Comparison of ENCODE assay signal across 15 cellular contexts in genomic region chr12:6954754-6955461, GRCh38. TPM values are rescaled to one million over a fixed set of nuclear protein-coding genes. Genes with fewer than 3 reads are reported as not detected.
DNase-seq lines count a peak whose midpoint lies in the region; ATAC-seq, FAIRE-seq and TF ChIP-seq lines count a peak whose summit lies in the region.
"Had no signal": no experiment of that assay in that cellular context is flagged by ENCODE, and none has a peak within 500 bp of the region (broad histone marks: within the 10 kb centered on the region; RNA-seq: fewer than 3 reads in every experiment).

No MANE protein-coding gene starts in this region.

- H4K20me1 ChIP-seq in H1 (replicated peaks in 1 of 2; ENCODE audit: control insufficient read depth in 1 of 2, insufficient read depth in 2 of 2, low read length in 2 of 2): no peaks in the 10 kb centered on the region

- no peaks in the 10 kb centered on the region for H3K23me2 ChIP-seq in H1 (ENCODE audit: low read depth, low read length)

- peak overlapping the region; percentile 98 for H3K4me3 Mint-ChIP-seq in T-helper 2 cell treated with Interferon-gamma antibody and Interleukin-4, amounts not matched to agents 5 μg/mL and 100 μg/mL, for 36 hours

- no peaks in the 10 kb centered on the region for H3K27me3 Mint-ChIP-seq in T-helper 2 cell treated with Interferon-gamma antibody and Interleukin-4, amounts not matched to agents 5 μg/mL and 100 μg/mL, for 36 hours (ENCODE audit: low read depth)

- H3K27me3 ChIP-seq in NT2/D1 (ENCODE audit: insufficient read depth, insufficient read length) (no peaks in the 10 kb centered on the region), H1 (replicated peaks in 1 of 4; ENCODE audit: control insufficient read depth in 3 of 4, extremely low read depth in 1 of 4, insufficient read depth in 3 of 4, low read length in 3 of 4) (no peaks in the 10 kb centered on the region), esophagus squamous epithelium (no peaks in the 10 kb centered on the region)
- H3K27me3 ChIP-seq: hepatocyte had no signal

- H3K79me2 ChIP-seq in H1 (ENCODE audit: control insufficient read depth in 1 of 2, insufficient read depth in 2 of 2, low read length in 2 of 2): no peaks in the 10 kb centered on the region
- H3K79me2 ChIP-seq: hepatocyte had no signal

- H2BK20ac ChIP-seq in H1 (ENCODE audit: low read length): no peak overlapping the region

- H3K4me1 ChIP-seq in NT2/D1 (ENCODE audit: insufficient read depth, insufficient read length) (peaks cover 39% of the 10 kb centered on the region), H1 (replicated peaks in 1 of 4; ENCODE audit: control insufficient read depth in 3 of 4, insufficient read depth in 4 of 4, low read length in 3 of 4) (peaks cover 0 to 14% (median 6%) of the 10 kb centered on the region in 4 experiments; a peak in 4 of 7 replicates), esophagus squamous epithelium (peaks cover 16 to 77% (median 35%) of the 10 kb centered on the region in 3 donors)

- TF ChIP-seq RAD21 in H1 (IDR thresholded peaks at IDR 0.05 in 1 of 2, conservative IDR thresholded peaks at IDR 0.05 in 1 of 2; ENCODE audit: low read depth in 2 of 2, low read length in 2 of 2): no peak

- H3K4me2 ChIP-seq in H1 (ENCODE audit: insufficient read depth in 1 of 2, low read depth in 2 of 2, low read length in 2 of 2): no peak overlapping the region
- H3K4me2 ChIP-seq: hepatocyte had no signal

- no peak for TF ChIP-seq POLR2A in H1 (IDR thresholded peaks at IDR 0.05; ENCODE audit: control extremely low read depth in 1 of 2, low read depth in 2 of 2, low read length in 2 of 2)
- TF ChIP-seq POLR2A in esophagus squamous epithelium (IDR thresholded peaks at IDR 0.05): no peak

- no peak overlapping the region; the same call in 1 of the 2 replicates for H2BK15ac ChIP-seq in H1 (ENCODE audit: low read length)

- H3K36me3 Mint-ChIP-seq in T-helper 2 cell treated with Interferon-gamma antibody and Interleukin-4, amounts not matched to agents 5 μg/mL and 100 μg/mL, for 36 hours (ENCODE audit: low read depth): peaks cover 76% of the 10 kb centered on the region

- H4K5ac ChIP-seq in H1 (ENCODE audit: insufficient read length, low read depth, low read length): no peak overlapping the region

- no peak overlapping the region for H3K18ac ChIP-seq in H1 (ENCODE audit: extremely low read depth, low read length)

- no peak overlapping the region for H4K8ac ChIP-seq in H1 (ENCODE audit: extremely low read depth, insufficient read depth, low read length)

- peaks cover 5% of the 10 kb centered on the region; the same call in 1 of the 2 replicates for H3K79me1 ChIP-seq in H1 (ENCODE audit: low read depth, low read length)

- 92% methylated on average over 24 of the region's 24 CpGs; no CpG with 5 or more reads in 1 of the 2 experiments for WGBS in H1 (ENCODE audit: extremely low coverage in 1 of 2, insufficient coverage in 1 of 2, insufficient read length in 1 of 2, insufficient replicate concordance in 2 of 2, low coverage in 1 of 2, low lambda C conversion rate in 2 of 2, missing lambda C conversion rate in 1 of 2), 2 experiments
- WGBS in esophagus squamous epithelium, 2 donors: 85 to 100% methylated on average over 1 to 6 of the region's 24 CpGs

- H3K9me3 ChIP-seq in NT2/D1 (ENCODE audit: insufficient read depth, low read length): no peaks in the 10 kb centered on the region
- no peaks in the 10 kb centered on the region for H3K9me3 ChIP-seq in H1 (ENCODE audit: insufficient read depth in 2 of 2, low read depth in 1 of 2, low read length in 1 of 2)
- H3K9me3 ChIP-seq in esophagus squamous epithelium: no peaks in the 10 kb centered on the region

- DNase-seq in T-helper 2 cell treated with Interferon-gamma antibody and Interleukin-4, amounts not matched to agents 5 μg/mL and 100 μg/mL, for 36 hours (ENCODE audit: low spot score): no peak
- DNase-seq in T-helper 2 cell: no peak
- DNase-seq in NT2/D1 (ENCODE audit: low read depth, low spot score): no peak
- DNase-seq in H1 (ENCODE audit: low read depth in 1 of 2, low spot score in 2 of 2): no peak
- peak; percentile 37 for DNase-seq in stimulated activated naive CD8-positive, alpha-beta T cell treated with anti-CD3 and anti-CD28 coated beads, Interleukin-15, Interleukin-2, amounts not matched to agents 100 U/mL and 50 U/mL, for 24 hours
- no peak for DNase-seq in amygdala (lab: John Stamatoyannopoulos, UW)
- DNase-seq in esophagus squamous epithelium (lab: John Stamatoyannopoulos, UW): no peak
- DNase-seq: EL, NCI-H2081, retina had no signal

- H4K91ac ChIP-seq in H1 (replicated peaks; ENCODE audit: insufficient read length, low read length): no peak overlapping the region

- H2BK5ac ChIP-seq in H1 (ENCODE audit: low read depth, low read length): 0 out of 2 replicates have a peak overlapping the region, but pooled peaks have one; percentile 13

- H3K9ac ChIP-seq in NT2/D1 (ENCODE audit: insufficient read length, low read depth) (peak overlapping the region; percentile 12), H1 (replicated peaks in 1 of 4; ENCODE audit: extremely low read depth in 1 of 4, low read depth in 3 of 4, low read length in 3 of 4) (no peak overlapping the region)

- no peak overlapping the region for H2AK5ac ChIP-seq in H1 (ENCODE audit: low read depth, low read length)

- no peak overlapping the region for H2BK120ac ChIP-seq in H1 (replicated peaks; ENCODE audit: low read depth, low read length)

- CTCF ChIA-PET in H1 (lab: Charles Lee; ENCODE audit: partially characterized antibody): interaction anchor here (1.1 to 12.2 kb wide), 5 partner anchors 9 to 85 kb away, joined by 3 to 277 read pairs (median 3); partner anchors contain the start of genes C12orf57, LPCAT3 and RNU7-1

- no peak for ATAC-seq in stimulated activated naive CD8-positive, alpha-beta T cell treated with anti-CD3 and anti-CD28 coated beads, Interleukin-15, Interleukin-2, amounts not matched to agents 100 U/mL and 50 U/mL, for 24 hours
- ATAC-seq in HG03196 (IDR thresholded peaks at IDR 0.05; ENCODE audit: unreplicated experiment): no peak

- no peak for FAIRE-seq in H1 (lab: Jason Lieb, UNC)
- FAIRE-seq: K562 had no signal

- no peak overlapping the region for H2AFZ ChIP-seq in H1 (ENCODE audit: low read length)
- H2AFZ ChIP-seq: hepatocyte had no signal

- POLR2A ChIA-PET in H1 (lab: Charles Lee; ENCODE audit: partially characterized antibody): interaction anchor here (30.5 to 44.0 kb wide), 2 partner anchors 10 to 14 kb away, joined by 1596 read pairs; partner anchors contain the start of genes ATN1, C12orf57, EMG1 and PHB2

- intact Hi-C loops in esophagus squamous epithelium (cut with DNase I): no loop called here

- no peaks in the 10 kb centered on the region for H3K9me3 Mint-ChIP-seq in T-helper 2 cell treated with Interferon-gamma antibody and Interleukin-4, amounts not matched to agents 5 μg/mL and 100 μg/mL, for 36 hours

- H3K4ac ChIP-seq in H1 (replicated peaks; ENCODE audit: insufficient read length, low read depth, low read length): no peak overlapping the region

- H3K56ac ChIP-seq in H1 (replicated peaks; ENCODE audit: insufficient read length, low read depth, low read length): no peak overlapping the region

- H3K27ac ChIP-seq in H1 (ENCODE audit: low read depth, low read length): 0 out of 2 replicates have a peak overlapping the region, but pooled peaks have one; percentile 1
- H3K27ac ChIP-seq in esophagus squamous epithelium: peak overlapping the region in 2 of 4 donors; percentile 30 to 82

- peak overlapping the region; percentile 93 for H3K27ac Mint-ChIP-seq in T-helper 2 cell treated with Interferon-gamma antibody and Interleukin-4, amounts not matched to agents 5 μg/mL and 100 μg/mL, for 36 hours

- H2BK12ac ChIP-seq in H1 (ENCODE audit: low read depth, low read length): no peak overlapping the region

- no peak overlapping the region for H3K23ac ChIP-seq in H1 (ENCODE audit: insufficient read length)

- no peak for TF ChIP-seq CTCF in H1 (IDR thresholded peaks at IDR 0.05; ENCODE audit: control extremely low read depth in 1 of 3, insufficient read depth in 1 of 3, low read depth in 1 of 3, low read length in 3 of 3)
- TF ChIP-seq CTCF in esophagus squamous epithelium (IDR thresholded peaks at IDR 0.05): no peak

- peaks cover 3% of the 10 kb centered on the region for H3K36me3 ChIP-seq in NT2/D1 (ENCODE audit: insufficient read depth, insufficient read length, low read length)
- no peaks in the 10 kb centered on the region for H3K36me3 ChIP-seq in H1 (ENCODE audit: control insufficient read depth in 2 of 4, insufficient read depth in 4 of 4, low read length in 3 of 4)
- peaks cover 0 to 30% (median 0%) of the 10 kb centered on the region in 3 donors for H3K36me3 ChIP-seq in esophagus squamous epithelium

- no peak for TF ChIP-seq EP300 in H1 (IDR thresholded peaks at IDR 0.05; ENCODE audit: borderline replicate concordance in 1 of 2, low read depth in 2 of 2, low read length in 2 of 2)

- H3K14ac ChIP-seq in H1 (ENCODE audit: insufficient read length): no peak overlapping the region

- H3K4me3 ChIP-seq in NT2/D1 (ENCODE audit: insufficient read length, low read depth) (no peak overlapping the region), H1 (ENCODE audit: extremely low read depth in 1 of 4, insufficient read depth in 2 of 4, low read depth in 3 of 4, low read length in 4 of 4) (no peak overlapping the region), esophagus squamous epithelium (no peak overlapping the region)
- H3K4me3 ChIP-seq: hepatocyte, K562 had no signal

- peaks cover 68% of the 10 kb centered on the region for H3K4me1 Mint-ChIP-seq in T-helper 2 cell treated with Interferon-gamma antibody and Interleukin-4, amounts not matched to agents 5 μg/mL and 100 μg/mL, for 36 hours (ENCODE audit: low read depth)

RNA-seq across cellular contexts. Expression of gene PTPN6, which starts 3.8 kb away (rescaled TPM):
- total RNA-seq in H1 (2021; fragmentation: NEBNext Ultra II Directional; extraction: Animal tissue kit (Norgen Biotek cat#: 25700)): 25.7 and 28.4 TPM in 2 replicates
- polyA plus RNA-seq in H1 (2011; rRNA removed): 16.3 and 22.6 TPM in 2 replicates
- polyA plus RNA-seq in H1 (2011; cell fraction: cytosol; rRNA removed): 21.3 TPM
- 32.9 TPM for polyA plus RNA-seq in H1 (2011; cell fraction: nucleus; rRNA removed)
- 34.9 to 37.3 TPM (median 36.6 TPM) in 4 replicates for polyA plus RNA-seq in H1 (2012, experiment 1 of 2)
- 28.9 TPM for polyA plus RNA-seq in H1 (2012, experiment 2 of 2)
- polyA plus RNA-seq in H1 (2013, experiment 1 of 2): 23.2 TPM
- polyA plus RNA-seq in H1 (2013, experiment 2 of 2): 25.8 TPM
- 12.4 and 24.5 TPM in 2 replicates for polyA minus RNA-seq in H1 (2011; rRNA and poly(A)+ RNA removed)
- 17.8 TPM for polyA minus RNA-seq in H1 (2011; cell fraction: cytosol; rRNA and poly(A)+ RNA removed)
- 9.1 TPM for polyA minus RNA-seq in H1 (2011; cell fraction: nucleus; rRNA and poly(A)+ RNA removed)
- 10 to 100 TPM; 11.0 to 29.7 (median 21.5) TPM for total RNA-seq in esophagus squamous epithelium
- total RNA-seq: H4 had no signal

RNA-seq across cellular contexts. Expression of gene C12orf57, which starts 11.1 kb away (rescaled TPM):
- 174 and 185 TPM in 2 replicates for total RNA-seq in H1 (2021; fragmentation: NEBNext Ultra II Directional; extraction: Animal tissue kit (Norgen Biotek cat#: 25700))
- polyA plus RNA-seq in H1 (2011; rRNA removed): 993 and 1,124 TPM in 2 replicates
- polyA plus RNA-seq in H1 (2011; cell fraction: cytosol; rRNA removed): 811 TPM
- 653 TPM for polyA plus RNA-seq in H1 (2011; cell fraction: nucleus; rRNA removed)
- 167 to 390 TPM (median 374 TPM) in 4 replicates for polyA plus RNA-seq in H1 (2012, experiment 1 of 2)
- polyA plus RNA-seq in H1 (2012, experiment 2 of 2): 596 TPM
- 206 TPM for polyA plus RNA-seq in H1 (2013, experiment 1 of 2)
- polyA plus RNA-seq in H1 (2013, experiment 2 of 2): 192 TPM
- polyA minus RNA-seq in H1 (2011; rRNA and poly(A)+ RNA removed): 66.6 and 106 TPM in 2 replicates
- 76.3 TPM for polyA minus RNA-seq in H1 (2011; cell fraction: cytosol; rRNA and poly(A)+ RNA removed)
- 112 TPM for polyA minus RNA-seq in H1 (2011; cell fraction: nucleus; rRNA and poly(A)+ RNA removed)
- total RNA-seq in esophagus squamous epithelium: 100 to 1,000 TPM; 110 to 377 (median 156) TPM
- total RNA-seq: A172 had no signal

RNA-seq across cellular contexts. Expression of gene RNU7-1, which starts 11.3 kb away (rescaled TPM):
- total RNA-seq in H1 (2021; fragmentation: NEBNext Ultra II Directional; extraction: Animal tissue kit (Norgen Biotek cat#: 25700)): not detected in 2 replicates
- polyA plus RNA-seq in H1 (2011; rRNA removed): not detected in 2 replicates
- polyA plus RNA-seq in H1 (2011; cell fraction: cytosol; rRNA removed): not detected
- polyA plus RNA-seq in H1 (2011; cell fraction: nucleus; rRNA removed): not detected
- not detected in 4 replicates for polyA plus RNA-seq in H1 (2012, experiment 1 of 2)
- polyA plus RNA-seq in H1 (2012, experiment 2 of 2): not detected
- not detected for polyA plus RNA-seq in H1 (2013, experiment 1 of 2)
- not detected for polyA plus RNA-seq in H1 (2013, experiment 2 of 2)
- not detected in 2 replicates for polyA minus RNA-seq in H1 (2011; rRNA and poly(A)+ RNA removed)
- polyA minus RNA-seq in H1 (2011; cell fraction: cytosol; rRNA and poly(A)+ RNA removed): not detected
- polyA minus RNA-seq in H1 (2011; cell fraction: nucleus; rRNA and poly(A)+ RNA removed): not detected
- total RNA-seq in esophagus squamous epithelium: not detected
- total RNA-seq: A172, H4, hepatocyte, K562 had no signal
- polyA plus RNA-seq: hepatocyte, K562 had no signal

RNA-seq across cellular contexts. Expression of gene PHB2, which starts 15.6 kb away (rescaled TPM):
- total RNA-seq in H1 (2021; fragmentation: NEBNext Ultra II Directional; extraction: Animal tissue kit (Norgen Biotek cat#: 25700)): 360 and 368 TPM in 2 replicates
- polyA plus RNA-seq in H1 (2011; rRNA removed): 579 and 626 TPM in 2 replicates
- 622 TPM for polyA plus RNA-seq in H1 (2011; cell fraction: cytosol; rRNA removed)
- polyA plus RNA-seq in H1 (2011; cell fraction: nucleus; rRNA removed): 570 TPM
- 317 to 409 TPM (median 397 TPM) in 4 replicates for polyA plus RNA-seq in H1 (2012, experiment 1 of 2)
- polyA plus RNA-seq in H1 (2012, experiment 2 of 2): 565 TPM
- 552 TPM for polyA plus RNA-seq in H1 (2013, experiment 1 of 2)
- 493 TPM for polyA plus RNA-seq in H1 (2013, experiment 2 of 2)
- 282 and 291 TPM in 2 replicates for polyA minus RNA-seq in H1 (2011; rRNA and poly(A)+ RNA removed)
- polyA minus RNA-seq in H1 (2011; cell fraction: cytosol; rRNA and poly(A)+ RNA removed): 137 TPM
- 195 TPM for polyA minus RNA-seq in H1 (2011; cell fraction: nucleus; rRNA and poly(A)+ RNA removed)
- total RNA-seq in esophagus squamous epithelium: 100 to 1,000 TPM; 127 to 259 (median 241) TPM

RNA-seq across cellular contexts. Expression of gene EMG1, which starts 15.8 kb away (rescaled TPM):
- 82.9 and 84.2 TPM in 2 replicates for total RNA-seq in H1 (2021; fragmentation: NEBNext Ultra II Directional; extraction: Animal tissue kit (Norgen Biotek cat#: 25700))
- polyA plus RNA-seq in H1 (2011; rRNA removed): 54.3 and 64.3 TPM in 2 replicates
- 83.3 TPM for polyA plus RNA-seq in H1 (2011; cell fraction: cytosol; rRNA removed)
- 37.2 TPM for polyA plus RNA-seq in H1 (2011; cell fraction: nucleus; rRNA removed)
- 78.1 to 120 TPM (median 97.6 TPM) in 4 replicates for polyA plus RNA-seq in H1 (2012, experiment 1 of 2)
- polyA plus RNA-seq in H1 (2012, experiment 2 of 2): 39.8 TPM
- 66.1 TPM for polyA plus RNA-seq in H1 (2013, experiment 1 of 2)
- 65.0 TPM for polyA plus RNA-seq in H1 (2013, experiment 2 of 2)
- 30.4 and 39.9 TPM in 2 replicates for polyA minus RNA-seq in H1 (2011; rRNA and poly(A)+ RNA removed)
- polyA minus RNA-seq in H1 (2011; cell fraction: cytosol; rRNA and poly(A)+ RNA removed): 23.6 TPM
- polyA minus RNA-seq in H1 (2011; cell fraction: nucleus; rRNA and poly(A)+ RNA removed): 32.0 TPM
- 10 to 100 TPM; 16.1 to 39.5 (median 36.2) TPM for total RNA-seq in esophagus squamous epithelium
